ENCODE assay signal across 8 cellular contexts in the genomic region with DNA sequence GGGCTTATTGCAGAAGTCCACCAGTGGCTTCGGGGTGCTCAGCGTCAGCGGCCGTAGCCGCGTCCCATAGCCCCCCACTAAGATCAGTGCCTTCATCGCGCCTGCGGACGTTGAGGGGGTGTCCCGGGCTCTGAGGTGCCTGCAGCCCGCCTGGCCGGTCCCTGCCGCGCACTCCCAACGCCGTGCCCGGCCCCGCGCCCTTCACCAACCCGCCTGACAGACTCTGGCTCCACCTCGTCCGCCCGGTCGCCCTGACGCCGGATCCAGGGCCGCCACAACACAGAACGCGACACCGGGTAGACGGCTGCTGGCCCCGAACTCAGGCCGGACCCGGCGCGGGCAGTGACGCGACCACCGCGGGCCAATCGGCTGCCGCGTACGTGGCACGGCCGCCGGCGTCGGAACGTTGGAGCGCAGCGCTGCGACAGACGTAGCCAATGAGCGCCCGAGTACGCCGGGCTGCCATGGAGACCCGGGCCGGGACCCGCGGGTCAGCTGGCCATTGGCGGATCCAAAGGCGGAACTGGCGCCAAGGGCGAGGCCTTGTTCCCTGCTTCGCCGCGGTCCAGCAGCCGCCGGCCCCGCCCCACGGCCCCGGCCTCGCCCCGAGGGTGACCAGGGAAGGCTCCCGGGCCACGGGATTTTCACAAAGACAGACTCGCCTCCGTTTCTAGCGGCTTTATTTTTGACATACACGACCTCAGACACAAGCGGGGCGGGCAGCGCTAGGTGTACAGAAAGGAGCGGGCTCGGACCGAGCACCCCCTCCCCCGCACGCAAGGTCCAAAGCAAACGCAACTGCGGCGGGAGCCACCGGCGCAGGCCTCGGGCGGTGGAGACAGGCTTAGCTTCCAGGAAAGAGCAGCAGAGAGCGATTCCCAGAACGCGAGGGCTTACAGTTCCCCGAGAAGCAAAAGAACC. TPM values are rescaled to one million over a fixed set of nuclear protein-coding genes. Genes with fewer than 3 reads are reported as not detected.
DNase-seq lines count a peak whose midpoint lies in the region; ATAC-seq and TF ChIP-seq lines count a peak whose summit lies in the region.

A gene (minus strand): TSS at position 321 of the 921 bp plus-strand sequence. CDS start 225 bp downstream, at position 96.

- H3K27ac Mint-ChIP-seq in T-helper 17 cell (peak within 1 kb of the TSS; percentile 97), progenitor cell of endocrine pancreas (peak within 1 kb of the TSS; percentile 99)

- H3K4me1 Mint-ChIP-seq in T-helper 17 cell (peaks cover 24% of the 10 kb centered on the region), progenitor cell of endocrine pancreas (ENCODE audit: low read depth) (peaks cover 17% of the 10 kb centered on the region)

- no peak for TF ChIP-seq CTCF in progenitor cell of endocrine pancreas (IDR thresholded peaks at IDR 0.05; ENCODE audit: unreplicated experiment)
- no peak for TF ChIP-seq CTCF in upper lobe of right lung (IDR thresholded peaks at IDR 0.05)

- H3K36me3 Mint-ChIP-seq in T-helper 17 cell (ENCODE audit: low read depth): no peaks in the 10 kb centered on the region
- H3K36me3 Mint-ChIP-seq in progenitor cell of endocrine pancreas (ENCODE audit: insufficient read depth): peaks cover 1% of the 10 kb centered on the region

- no peaks in the 10 kb centered on the region for H3K27me3 ChIP-seq in upper lobe of right lung

- peaks cover 36% of the 10 kb centered on the region for H3K36me3 ChIP-seq in upper lobe of right lung

- no peaks in the 10 kb centered on the region for H3K9me3 Mint-ChIP-seq in progenitor cell of endocrine pancreas (ENCODE audit: low read depth)

- H3K27me3 Mint-ChIP-seq in T-helper 17 cell: no peaks in the 10 kb centered on the region
- H3K27me3 Mint-ChIP-seq in progenitor cell of endocrine pancreas: no peaks in the 10 kb centered on the region

- H3K4me3 Mint-ChIP-seq in T-helper 17 cell (peak within 1 kb of the TSS; percentile 93), progenitor cell of endocrine pancreas (ENCODE audit: low read depth) (peak within 1 kb of the TSS; percentile 92)

- peak within 1 kb of the TSS; percentile 99 for H3K27ac ChIP-seq in upper lobe of right lung

- DNase-seq in NCI-H187 (lab: John Stamatoyannopoulos, UW): peak; percentile 37 to 84
- DNase-seq in T-helper 17 cell: peak; percentile 88 to 90 (median 89)
- DNase-seq in amniotic stem cell (lab: John Stamatoyannopoulos, UW): peak; percentile 96
- peak; percentile 99 for DNase-seq in left cardiac atrium
- DNase-seq in progenitor cell of endocrine pancreas (ENCODE audit: low spot score, unreplicated experiment): peak; percentile 90
- DNase-seq in upper lobe of right lung: peak; percentile 99

- H3K4me3 ChIP-seq in upper lobe of right lung: peak within 1 kb of the TSS; percentile 99

- intact Hi-C loops in left cardiac atrium (cut with DNase I) (no loop called here), upper lobe of right lung (cut with DNase I) (no loop called here)

- no peaks in the 10 kb centered on the region for H3K9me3 ChIP-seq in T-helper 17 cell (ENCODE audit: control insufficient read depth, low read length, poor library complexity, severe bottlenecking)
- no peaks in the 10 kb centered on the region for H3K9me3 ChIP-seq in upper lobe of right lung

- ATAC-seq in GM18499 (IDR thresholded peaks at IDR 0.05; ENCODE audit: insufficient read depth, unreplicated experiment): peak; percentile 43
- peak; percentile 63 for ATAC-seq in HG02938 (IDR thresholded peaks at IDR 0.05; ENCODE audit: unreplicated experiment)
- ATAC-seq in T-helper 17 cell: peak; percentile 79
- peak; percentile 89 to 93 for ATAC-seq in left cardiac atrium
- peak; percentile 93 for ATAC-seq in upper lobe of right lung

- peaks cover 23% of the 10 kb centered on the region for H3K4me1 ChIP-seq in upper lobe of right lung

RNA-seq across cellular contexts. Expression of the gene that starts here (rescaled TPM):
- total RNA-seq in T-helper 17 cell: 10 to 100 TPM; 42.9 to 61.9 TPM
- 10 to 100 TPM; 22.4 to 38.3 TPM for total RNA-seq in left cardiac atrium
- total RNA-seq in progenitor cell of endocrine pancreas: 31.2 and 34.3 TPM in 2 replicates
- 34.8 TPM for total RNA-seq in upper lobe of right lung

Comparison
In these comparisons a context has a peak if more than half of its experiments do, and no peak if none do; other contexts are left out.
1. Peak in every context shown above with its lines: DNase-seq, ATAC-seq, H3K4me3 ChIP-seq and H3K27ac ChIP-seq.
2. ATAC-seq: peak in every context shown above with its lines; median percentile 93 in upper lobe of right lung; 91 in left cardiac atrium; 79 in T-helper 17 cell; 63 in HG02938; 43 in GM18499.